ENCODE assay signal across 8 cellular contexts in genomic region chr17:67260051-67260987, GRCh38. TPM values are rescaled to one million over a fixed set of nuclear protein-coding genes. Genes with fewer than 3 reads are reported as not detected.
DNase-seq lines count a peak whose midpoint lies in the region; ATAC-seq and TF ChIP-seq lines count a peak whose summit lies in the region.
"Had no signal": no experiment of that assay in that cellular context is flagged by ENCODE, and none has a peak within 500 bp of the region (broad histone marks: within the 10 kb centered on the region; RNA-seq: fewer than 3 reads in every experiment).

No MANE protein-coding gene starts in this region.

- H3K27ac Mint-ChIP-seq in CD8-positive, alpha-beta T cell: no peak overlapping the region

- ATAC-seq in left lobe of liver (peak; percentile 74), SK-N-SH treated with all-trans-retinoic acid at 6 μM for 48 hours (no peak; the same call in 2 of the 3 replicates), GM18907 (IDR thresholded peaks at IDR 0.05; ENCODE audit: unreplicated experiment) (no peak)
- ATAC-seq in CD8-positive, alpha-beta T cell: no peak
- ATAC-seq: activated CD8-positive, alpha-beta T cell treated with anti-CD3 and anti-CD28 coated beads, Interleukin-2, amount 10 ng/mL, durations not matched to agents 7 days and 5 days had no signal

- no peaks in the 10 kb centered on the region for H3K36me3 Mint-ChIP-seq in CD8-positive, alpha-beta T cell

- TF ChIP-seq EP300 in transverse colon (IDR thresholded peaks at IDR 0.05; ENCODE audit: low read depth): no peak

- CTCF ChIA-PET in CD8-positive, alpha-beta T cell (lab: Charles Lee): no interaction called here

- no peak overlapping the region for H3K4me3 ChIP-seq in transverse colon
- H3K4me3 ChIP-seq in CD8-positive, alpha-beta T cell (ENCODE audit: low read depth, low read length): no peak overlapping the region

- 25 to 40% methylated on average over 9 to 14 of the region's 14 CpGs for whole genome bisulfite sequencing in transverse colon (ENCODE audit: low coverage in 1 of 2), 2 donors

- no peaks in the 10 kb centered on the region for H3K9me3 Mint-ChIP-seq in CD8-positive, alpha-beta T cell

- POLR2A ChIA-PET in CD8-positive, alpha-beta T cell (lab: Charles Lee): no interaction called here

- peaks cover 20% of the 10 kb centered on the region for H3K4me1 Mint-ChIP-seq in CD8-positive, alpha-beta T cell (ENCODE audit: low read depth)

- no peaks in the 10 kb centered on the region for H3K36me3 ChIP-seq in transverse colon
- H3K36me3 ChIP-seq in CD8-positive, alpha-beta T cell (ENCODE audit: insufficient read depth, low read length): no peaks in the 10 kb centered on the region

- H3K27ac ChIP-seq in transverse colon: peak overlapping the region; percentile 35 to 57 (median 46)
- no peak overlapping the region for H3K27ac ChIP-seq in CD8-positive, alpha-beta T cell (ENCODE audit: low read depth, low read length)

- H3K27me3 Mint-ChIP-seq in CD8-positive, alpha-beta T cell (ENCODE audit: low read depth): no peaks in the 10 kb centered on the region

- peak; percentile 60 for DNase-seq in KBM-7
- peak; percentile 38 for DNase-seq in astrocyte of the hippocampus (ENCODE audit: low read depth, low spot score)
- peak; percentile 77 for DNase-seq in left lobe of liver (ENCODE audit: low spot score)
- peak; percentile 14 for DNase-seq in transverse colon
- DNase-seq in CD8-positive, alpha-beta T cell: no peak
- DNase-seq: activated CD8-positive, alpha-beta T cell treated with anti-CD3 and anti-CD28 coated beads, Interleukin-2, amount 10 ng/mL, durations not matched to agents 7 days and 5 days had no signal

- in situ Hi-C loops in KBM-7 (cut with MboI; ENCODE audit: low pct_unique_long_range_greater_than_20kb, low sequenced_read_pairs) (no loop called here), transverse colon (cut with MboI; ENCODE audit: low pct_ligation_motif_present in 1 of 4, low pct_unique_long_range_greater_than_20kb in 1 of 4, low sequenced_read_pairs in 3 of 4) (no loop called here)

- no peaks in the 10 kb centered on the region for H3K27me3 ChIP-seq in transverse colon
- H3K27me3 ChIP-seq in CD8-positive, alpha-beta T cell (ENCODE audit: insufficient read depth, low read length): no peaks in the 10 kb centered on the region

- no peak overlapping the region for H3K4me3 Mint-ChIP-seq in CD8-positive, alpha-beta T cell
- H3K4me3 Mint-ChIP-seq: activated CD8-positive, alpha-beta T cell treated with anti-CD3 and anti-CD28 coated beads, Interleukin-2, amount 10 ng/mL, durations not matched to agents 7 days and 5 days had no signal

- peaks cover 0 to 20% (median 3%) of the 10 kb centered on the region in 4 donors for H3K4me1 ChIP-seq in transverse colon
- peaks cover 16% of the 10 kb centered on the region for H3K4me1 ChIP-seq in CD8-positive, alpha-beta T cell (ENCODE audit: insufficient read depth, low read length)

- no peak for TF ChIP-seq POLR2A in transverse colon (IDR thresholded peaks at IDR 0.05)

- TF ChIP-seq CTCF in transverse colon (IDR thresholded peaks at IDR 0.05): no peak
- no peak for TF ChIP-seq CTCF in CD8-positive, alpha-beta T cell (IDR thresholded peaks at IDR 0.05)

- intact Hi-C loops in transverse colon (cut with DNase I; ENCODE audit: low total_unique reads): no loop called here
- intact Hi-C loops in CD8-positive, alpha-beta T cell (cut with DNase I, micrococcal nuclease): no loop called here

- H3K9me3 ChIP-seq in transverse colon: no peaks in the 10 kb centered on the region
- H3K9me3 ChIP-seq in CD8-positive, alpha-beta T cell (ENCODE audit: low read length): no peaks in the 10 kb centered on the region

TF ChIP-seq in SK-N-SH treated with all-trans-retinoic acid at 6 μM for 48 hours, 23 proteins besides CTCF, POLR2A, EP300 and RAD21:
- TF ChIP-seq ISL1 (CRISPR knock-in tag; IDR thresholded peaks at IDR 0.05): no peak

RNA-seq across cellular contexts. Expression of gene HELZ, which starts 15.3 kb away (rescaled TPM):
- total RNA-seq in left lobe of liver (31.7 TPM), transverse colon (100 to 1,000 TPM in 1 of 4 donors, 10 to 100 TPM in 3; 31.8 to 126 (median 56.0) TPM)
- total RNA-seq in CD8-positive, alpha-beta T cell: 100 to 1,000 TPM; 108 to 116 TPM

Comparison
In these comparisons a context has a peak if more than half of its experiments do, and no peak if none do; other contexts are left out.
1. DNase-seq: peak in KBM-7 (single experiment), astrocyte of the hippocampus (single experiment), left lobe of liver (single experiment) and transverse colon (single experiment); none in CD8-positive, alpha-beta T cell (0 of 7).